11 cellular contexts compared by ENCODE assay signal in the genomic region with DNA sequence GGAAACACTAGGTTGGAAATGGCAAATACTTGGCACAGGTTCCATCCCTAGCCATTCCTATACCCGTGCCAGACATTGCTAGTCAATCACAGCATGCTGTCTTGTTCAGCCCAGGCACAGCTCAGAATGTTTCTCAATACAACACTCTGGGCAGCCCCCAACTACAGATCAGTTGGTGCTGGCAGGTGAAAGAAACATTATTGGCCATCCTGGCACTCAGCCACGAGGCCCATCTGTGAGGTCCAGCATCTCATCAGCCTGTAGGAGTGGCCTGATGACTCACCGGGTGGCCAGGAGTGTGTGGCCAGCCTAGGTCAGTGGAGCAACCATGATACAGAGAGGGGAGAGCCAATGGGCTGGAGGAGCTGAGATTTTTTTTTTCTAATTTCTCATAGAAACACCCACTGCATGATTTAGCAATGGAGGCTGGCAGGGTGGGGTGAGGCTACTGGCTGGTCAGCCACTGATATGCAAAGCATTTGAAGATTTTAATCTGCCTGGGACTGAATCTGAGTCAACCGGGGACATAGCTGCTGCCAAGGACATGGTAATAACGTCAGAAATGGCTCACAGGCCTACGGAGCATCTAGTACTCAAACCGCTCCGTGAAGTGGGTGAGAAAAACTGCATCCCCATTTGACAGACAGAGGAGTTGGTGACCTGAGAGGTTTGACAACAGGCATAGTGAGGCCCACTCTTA. TPM values are rescaled to one million over a fixed set of nuclear protein-coding genes. Genes with fewer than 3 reads are reported as not detected.
DNase-seq lines count a peak whose midpoint lies in the region; ATAC-seq and TF ChIP-seq lines count a peak whose summit lies in the region.
"Had no signal": no experiment of that assay in that cellular context is flagged by ENCODE, and none has a peak within 500 bp of the region (broad histone marks: within the 10 kb centered on the region; RNA-seq: fewer than 3 reads in every experiment).

No MANE protein-coding gene starts in this region.

- H3K27me3 Mint-ChIP-seq in activated CD4-positive, alpha-beta memory T cell treated with anti-CD3 and anti-CD28 coated beads, Interleukin-2, amount 10 ng/mL, durations not matched to agents 7 days and 5 days = no peaks in the 10 kb centered on the region
- H3K27me3 Mint-ChIP-seq in activated CD4-positive, alpha-beta memory T cell treated with anti-CD3 and anti-CD28 coated beads for 36 hours = peaks cover 17% of the 10 kb centered on the region
- no peaks in the 10 kb centered on the region for H3K27me3 Mint-ChIP-seq in activated naive CD8-positive, alpha-beta T cell

- intact Hi-C loops in activated CD4-positive, alpha-beta memory T cell treated with anti-CD3 and anti-CD28 coated beads for 36 hours (cut with micrococcal nuclease) = loop anchor here (5.0 kb wide), 3 partner anchors 125 to 660 kb away; no protein-coding TSS in a partner anchor
- intact Hi-C loops in heart left ventricle (cut with DNase I) = loop anchor here in 1 of 10 donors (10.0 kb wide), 1 partner anchor 83 kb away; no protein-coding TSS in a partner anchor
- intact Hi-C loops in upper lobe of right lung (cut with DNase I) = no loop called here

- H3K4me3 Mint-ChIP-seq in activated CD4-positive, alpha-beta memory T cell treated with anti-CD3 and anti-CD28 coated beads, Interleukin-2, amount 10 ng/mL, durations not matched to agents 7 days and 5 days = no peak overlapping the region
- H3K4me3 Mint-ChIP-seq in activated CD4-positive, alpha-beta memory T cell treated with anti-CD3 and anti-CD28 coated beads for 36 hours = no peak overlapping the region
- H3K4me3 Mint-ChIP-seq in activated naive CD8-positive, alpha-beta T cell = no peak overlapping the region

- H3K36me3 ChIP-seq in heart left ventricle (no peaks in the 10 kb centered on the region), upper lobe of right lung (no peaks in the 10 kb centered on the region)

- no peak for DNase-seq in activated CD4-positive, alpha-beta memory T cell treated with anti-CD3 and anti-CD28 coated beads, Interleukin-2, amount 10 ng/mL, durations not matched to agents 7 days and 5 days
- no peak for DNase-seq in activated CD4-positive, alpha-beta memory T cell treated with anti-CD3 and anti-CD28 coated beads for 36 hours
- DNase-seq in heart left ventricle = peak in 3 of 5 donors; percentile 49 to 81 (median 66)
- DNase-seq in upper lobe of right lung = no peak
- no peak for DNase-seq in hypothalamus (lab: John Stamatoyannopoulos, UW)
- no peak for DNase-seq in foreskin keratinocyte
- DNase-seq: activated CD4-positive, alpha-beta T cell treated with anti-CD3 and anti-CD28 coated beads for 4 hours; hippocampal formation; NCI-H187 had no signal

- CTCF ChIA-PET in activated CD4-positive, alpha-beta memory T cell treated with anti-CD3 and anti-CD28 coated beads, Interleukin-2, amount 10 ng/mL, durations not matched to agents 7 days and 5 days (lab: Charles Lee) = interaction anchor here (1.4 kb wide), 1 partner anchor 11 kb away, joined by 4 read pairs; no protein-coding TSS in a partner anchor
- CTCF ChIA-PET in activated CD4-positive, alpha-beta memory T cell treated with anti-CD3 and anti-CD28 coated beads for 36 hours (lab: Charles Lee) = interaction anchor here (0.9 kb wide), 1 partner anchor 26 kb away, joined by 3 read pairs; no protein-coding TSS in a partner anchor

- POLR2A ChIA-PET in activated CD4-positive, alpha-beta memory T cell treated with anti-CD3 and anti-CD28 coated beads, Interleukin-2, amount 10 ng/mL, durations not matched to agents 7 days and 5 days (lab: Charles Lee) = interaction anchor here (1.4 to 3.6 kb wide), 2 partner anchors 10 to 11 kb away, joined by 7 to 49 read pairs; no protein-coding TSS in a partner anchor
- POLR2A ChIA-PET in activated CD4-positive, alpha-beta memory T cell treated with anti-CD3 and anti-CD28 coated beads for 36 hours (lab: Charles Lee) = interaction anchor here (0.5 to 2.2 kb wide), 3 partner anchors 10 to 184 kb away, joined by 3 to 6 read pairs (median 3); no protein-coding TSS in a partner anchor

- WGBS in heart left ventricle, 4 donors = 27 to 44% (median 40%) methylated on average over 8 of the region's 8 CpGs

- peak in 1 of 2 donors; percentile 13 for TF ChIP-seq POLR2A in heart left ventricle (IDR thresholded peaks at IDR 0.05)

- TF ChIP-seq CTCF in heart left ventricle (IDR thresholded peaks at IDR 0.05) (no peak), upper lobe of right lung (IDR thresholded peaks at IDR 0.05) (no peak), foreskin keratinocyte (conservative IDR thresholded peaks at IDR 0.05) (no peak)

- peak overlapping the region in 1 of 12 donors; percentile 15 for H3K4me3 ChIP-seq in heart left ventricle
- no peak overlapping the region for H3K4me3 ChIP-seq in upper lobe of right lung

- ATAC-seq in heart left ventricle = peak; percentile 28 to 79 (median 50)
- ATAC-seq in upper lobe of right lung = peak; percentile 54
- ATAC-seq in foreskin keratinocyte = no peak
- no peak for ATAC-seq in GM19035 (IDR thresholded peaks at IDR 0.05; ENCODE audit: unreplicated experiment)

- peaks cover 81% of the 10 kb centered on the region for H3K4me1 Mint-ChIP-seq in activated CD4-positive, alpha-beta memory T cell treated with anti-CD3 and anti-CD28 coated beads, Interleukin-2, amount 10 ng/mL, durations not matched to agents 7 days and 5 days
- peaks cover 50% of the 10 kb centered on the region for H3K4me1 Mint-ChIP-seq in activated CD4-positive, alpha-beta memory T cell treated with anti-CD3 and anti-CD28 coated beads for 36 hours (ENCODE audit: low read depth)
- H3K4me1 Mint-ChIP-seq in activated naive CD8-positive, alpha-beta T cell (ENCODE audit: low read depth) = peaks cover 14% of the 10 kb centered on the region

- H3K9me3 ChIP-seq in heart left ventricle = no peaks in the 10 kb centered on the region
- no peaks in the 10 kb centered on the region for H3K9me3 ChIP-seq in upper lobe of right lung

- H3K4me1 ChIP-seq in heart left ventricle = peaks cover 0 to 66% (median 27%) of the 10 kb centered on the region in 12 donors
- H3K4me1 ChIP-seq in upper lobe of right lung = no peaks in the 10 kb centered on the region
- no peaks in the 10 kb centered on the region for H3K4me1 ChIP-seq in foreskin keratinocyte

- H3K27ac ChIP-seq in heart left ventricle (peak overlapping the region; percentile 17 to 98 (median 66)), upper lobe of right lung (no peak overlapping the region), foreskin keratinocyte (no peak overlapping the region)

- peaks cover 44% of the 10 kb centered on the region for H3K36me3 Mint-ChIP-seq in activated CD4-positive, alpha-beta memory T cell treated with anti-CD3 and anti-CD28 coated beads, Interleukin-2, amount 10 ng/mL, durations not matched to agents 7 days and 5 days (ENCODE audit: low read depth)
- H3K36me3 Mint-ChIP-seq in activated CD4-positive, alpha-beta memory T cell treated with anti-CD3 and anti-CD28 coated beads for 36 hours = no peaks in the 10 kb centered on the region
- no peaks in the 10 kb centered on the region for H3K36me3 Mint-ChIP-seq in activated naive CD8-positive, alpha-beta T cell

- H3K9me3 Mint-ChIP-seq in activated CD4-positive, alpha-beta memory T cell treated with anti-CD3 and anti-CD28 coated beads, Interleukin-2, amount 10 ng/mL, durations not matched to agents 7 days and 5 days = peaks cover 4% of the 10 kb centered on the region
- no peaks in the 10 kb centered on the region for H3K9me3 Mint-ChIP-seq in activated CD4-positive, alpha-beta memory T cell treated with anti-CD3 and anti-CD28 coated beads for 36 hours
- no peaks in the 10 kb centered on the region for H3K9me3 Mint-ChIP-seq in activated naive CD8-positive, alpha-beta T cell (ENCODE audit: low read depth)

- H3K27me3 ChIP-seq in heart left ventricle (no peaks in the 10 kb centered on the region), upper lobe of right lung (no peaks in the 10 kb centered on the region), foreskin keratinocyte (no peaks in the 10 kb centered on the region)

- H3K27ac Mint-ChIP-seq in activated CD4-positive, alpha-beta memory T cell treated with anti-CD3 and anti-CD28 coated beads, Interleukin-2, amount 10 ng/mL, durations not matched to agents 7 days and 5 days = peak overlapping the region; percentile 100
- no peak overlapping the region for H3K27ac Mint-ChIP-seq in activated CD4-positive, alpha-beta memory T cell treated with anti-CD3 and anti-CD28 coated beads for 36 hours
- peak overlapping the region; percentile 68 for H3K27ac Mint-ChIP-seq in activated naive CD8-positive, alpha-beta T cell

RNA-seq across cellular contexts. Expression of gene MYO18B, which starts 5.4 kb away (rescaled TPM):
- total RNA-seq in activated CD4-positive, alpha-beta memory T cell treated with anti-CD3 and anti-CD28 coated beads, Interleukin-2, amount 10 ng/mL, durations not matched to agents 7 days and 5 days = 1 to 10 TPM; 1.6 to 2.0 TPM
- total RNA-seq in activated CD4-positive, alpha-beta memory T cell treated with anti-CD3 and anti-CD28 coated beads for 36 hours = under 1 TPM; 0.22 to 0.29 TPM
- total RNA-seq in heart left ventricle = 100 to 1,000 TPM; 156 to 301 (median 193) TPM
- polyA plus RNA-seq in heart left ventricle = 100 to 1,000 TPM; 140 to 216 TPM
- total RNA-seq in upper lobe of right lung = 0.14 TPM
- total RNA-seq in foreskin keratinocyte = not detected in 2 replicates
- not detected in 2 replicates for polyA plus RNA-seq in foreskin keratinocyte

Comparison
In these comparisons a context has a peak if more than half of its experiments do, and no peak if none do; other contexts are left out.
1. DNase-seq: peak in heart left ventricle (3 of 5); none in activated CD4-positive, alpha-beta memory T cell treated with anti-CD3 and anti-CD28 coated beads, Interleukin-2, amount 10 ng/mL, durations not matched to agents 7 days and 5 days (single experiment), activated CD4-positive, alpha-beta memory T cell treated with anti-CD3 and anti-CD28 coated beads for 36 hours (single experiment), upper lobe of right lung (single experiment), hypothalamus (0 of 51) and foreskin keratinocyte (0 of 2).
2. ATAC-seq: peak in heart left ventricle (4 of 4) and upper lobe of right lung (single experiment); none in foreskin keratinocyte (single experiment) and GM19035 (single experiment).
3. H3K27ac ChIP-seq: peak in heart left ventricle (12 of 12); none in upper lobe of right lung (single experiment) and foreskin keratinocyte (single experiment).
4. RNA of gene MYO18B, which starts 5.4 kb away (total RNA-seq): 156 to 301 TPM in heart left ventricle; 1.6 to 2.0 TPM in activated CD4-positive, alpha-beta memory T cell treated with anti-CD3 and anti-CD28 coated beads, Interleukin-2, amount 10 ng/mL, durations not matched to agents 7 days and 5 days, 0.22 to 0.29 TPM in activated CD4-positive, alpha-beta memory T cell treated with anti-CD3 and anti-CD28 coated beads for 36 hours, 0.14 TPM in upper lobe of right lung (single experiment) and not detected in foreskin keratinocyte; every median in the first group is over 10 times any median in the second.